Comparison of ENCODE assay signal across 18 cellular contexts in genomic region chr9:89899476-89900047, GRCh38.
"Had no signal": no experiment of that assay in that cellular context is flagged by ENCODE, and none has a peak within 500 bp of the region (broad histone marks: within the 10 kb centered on the region; RNA-seq: fewer than 3 reads in every experiment).

No MANE protein-coding gene starts in this region.

- H3K36me3 Mint-ChIP-seq: stimulated activated naive B cell treated with anti-CD40 and anti-IgM and Interleukin-4, amounts not matched to agents 10 μg/mL and 1 μg/mL and 100 μg/mL, for 72 hours had no signal

- ATAC-seq: activated CD8-positive, alpha-beta T cell treated with anti-CD3 and anti-CD28 coated beads, Interleukin-2, amount 10 ng/mL, durations not matched to agents 7 days and 5 days; activated T-cell treated with anti-CD3 and anti-CD28 coated beads, Interleukin-2, amount 50 U/mL, for 4 hours; body of pancreas; lower lobe of right lung; stimulated activated naive B cell treated with anti-CD40 and anti-IgM and Interleukin-4, amounts not matched to agents 10 μg/mL and 1 μg/mL and 100 μg/mL, for 72 hours had no signal

- H3K4me3 Mint-ChIP-seq: activated B cell treated with CpG ODN at 0.5 μM for 24 hours; activated CD4-positive, alpha-beta T cell treated with anti-CD3 and anti-CD28 coated beads, Interleukin-2, amount 10 ng/mL, durations not matched to agents 24 days and 14 days; activated CD8-positive, alpha-beta T cell treated with anti-CD3 and anti-CD28 coated beads, Interleukin-2, amount 10 ng/mL, durations not matched to agents 7 days and 5 days; activated naive CD4-positive, alpha-beta T cell treated with anti-CD3 and anti-CD28 coated beads for 36 hours; activated T-cell treated with anti-CD3 and anti-CD28 coated beads, Interleukin-2, amount 50 U/mL, for 4 hours; neural crest cell; stimulated activated naive B cell treated with anti-CD40 and anti-IgM and Interleukin-4, amounts not matched to agents 10 μg/mL and 1 μg/mL and 100 μg/mL, for 72 hours; T-helper 2 cell treated with Interferon-gamma antibody and Interleukin-4, amounts not matched to agents 5 μg/mL and 100 μg/mL, for 36 hours had no signal

- H3K36me3 ChIP-seq: lower lobe of right lung had no signal

- H3K27ac ChIP-seq: body of pancreas, lower lobe of right lung had no signal

- H3K27me3 ChIP-seq: body of pancreas had no signal

- DNase-seq: activated B cell treated with CpG ODN at 0.5 μM for 24 hours; activated CD4-positive, alpha-beta T cell treated with anti-CD3 and anti-CD28 coated beads, Interleukin-2, amount 10 ng/mL, durations not matched to agents 24 days and 14 days; activated CD8-positive, alpha-beta memory T cell treated with anti-CD3 and anti-CD28 coated beads, Interleukin-2, amount 50 U/mL, for 4 hours; activated CD8-positive, alpha-beta T cell treated with anti-CD3 and anti-CD28 coated beads, Interleukin-2, amount 10 ng/mL, durations not matched to agents 7 days and 5 days; activated naive CD4-positive, alpha-beta T cell treated with anti-CD3 and anti-CD28 coated beads for 36 hours; activated T-cell treated with anti-CD3 and anti-CD28 coated beads, Interleukin-2, amount 50 U/mL, for 4 hours; body of pancreas; caudate nucleus; foreskin melanocyte; glutamatergic neuron; hippocampal formation; lower lobe of right lung; midbrain; retina; stimulated activated CD4-positive, alpha-beta T cell treated with anti-CD3 and anti-CD28 coated beads, Interleukin-4, amount 100 ng/mL, for 24 hours; stimulated activated naive B cell treated with anti-CD40 and anti-IgM and Interleukin-4, amounts not matched to agents 10 μg/mL and 1 μg/mL and 100 μg/mL, for 72 hours had no signal

- H3K4me1 ChIP-seq: body of pancreas had no signal

- H3K27ac Mint-ChIP-seq: activated B cell treated with CpG ODN at 0.5 μM for 24 hours; activated CD4-positive, alpha-beta T cell treated with anti-CD3 and anti-CD28 coated beads, Interleukin-2, amount 10 ng/mL, durations not matched to agents 24 days and 14 days; activated CD8-positive, alpha-beta T cell treated with anti-CD3 and anti-CD28 coated beads, Interleukin-2, amount 10 ng/mL, durations not matched to agents 7 days and 5 days; activated naive CD4-positive, alpha-beta T cell treated with anti-CD3 and anti-CD28 coated beads for 36 hours; stimulated activated naive B cell treated with anti-CD40 and anti-IgM and Interleukin-4, amounts not matched to agents 10 μg/mL and 1 μg/mL and 100 μg/mL, for 72 hours; T-helper 2 cell treated with Interferon-gamma antibody and Interleukin-4, amounts not matched to agents 5 μg/mL and 100 μg/mL, for 36 hours had no signal

- H3K4me1 Mint-ChIP-seq: activated CD4-positive, alpha-beta T cell treated with anti-CD3 and anti-CD28 coated beads, Interleukin-2, amount 10 ng/mL, durations not matched to agents 24 days and 14 days had no signal

- H3K9me3 ChIP-seq: body of pancreas, lower lobe of right lung had no signal

- H3K4me3 ChIP-seq: body of pancreas, lower lobe of right lung had no signal
